Comparison of ENCODE assay signal across 11 cellular contexts in the genomic region with DNA sequence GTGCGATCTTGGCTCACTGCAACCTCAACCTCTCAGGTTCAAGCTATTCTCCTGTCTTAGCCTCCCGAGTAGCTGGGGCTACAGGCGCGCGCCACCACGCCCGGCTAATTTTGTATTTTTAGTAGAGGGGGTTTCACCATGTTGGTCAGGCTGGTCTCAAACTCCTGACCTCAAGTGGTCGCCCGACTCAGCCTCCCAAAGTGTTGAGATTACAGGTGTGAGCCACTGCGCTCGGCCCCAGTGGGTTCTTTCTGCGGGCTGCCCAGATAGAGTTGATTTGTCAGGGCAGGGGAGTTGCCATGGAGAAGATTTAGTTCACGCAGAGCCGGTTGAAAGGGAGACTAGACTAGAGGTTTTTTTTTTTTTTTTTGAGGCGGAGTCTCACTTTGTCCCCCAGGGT. TPM values are rescaled to one million over a fixed set of nuclear protein-coding genes. Genes with fewer than 3 reads are reported as not detected.
A peak's percentile ranks its signal among the peaks of the same experiment; 100 is the strongest.
DNase-seq lines count a peak whose midpoint lies in the region; ATAC-seq and TF ChIP-seq lines count a peak whose summit lies in the region.
"Had no signal": no experiment of that assay in that cellular context is flagged by ENCODE, and none has a peak within 500 bp of the region (broad histone marks: within the 10 kb centered on the region; RNA-seq: fewer than 3 reads in every experiment).

No MANE protein-coding gene starts in this region.

- no peak for DNase-seq in cardiac muscle cell (ENCODE audit: low read depth in 1 of 2, low spot score in 1 of 2)
- no peak for DNase-seq in right cardiac atrium
- DNase-seq in glutamatergic neuron: no peak
- DNase-seq in stimulated activated naive B cell treated with anti-CD40 and anti-IgM and Interleukin-4, amounts not matched to agents 10 μg/mL and 1 μg/mL and 100 μg/mL, for 72 hours: no peak
- no peak for DNase-seq in amygdala (lab: John Stamatoyannopoulos, UW)
- no peak for DNase-seq in NCI-H1092 treated with DMSO at 0.1 percent for 48 hours (lab: John Stamatoyannopoulos, UW)
- DNase-seq: left ventricle myocardium superior, NCI-H2171 treated with DMSO at 0.1 percent for 48 hours had no signal

- no peaks in the 10 kb centered on the region for H3K36me3 Mint-ChIP-seq in glutamatergic neuron (ENCODE audit: unreplicated experiment)
- H3K36me3 Mint-ChIP-seq in stimulated activated naive B cell treated with anti-CD40 and anti-IgM and Interleukin-4, amounts not matched to agents 10 μg/mL and 1 μg/mL and 100 μg/mL, for 72 hours: peaks cover 11 to 19% of the 10 kb centered on the region in 2 donors

- H3K4me1 Mint-ChIP-seq in glutamatergic neuron (ENCODE audit: low read depth, unreplicated experiment): peaks cover 20% of the 10 kb centered on the region
- peaks cover 23 to 26% of the 10 kb centered on the region in 2 donors for H3K4me1 Mint-ChIP-seq in stimulated activated naive B cell treated with anti-CD40 and anti-IgM and Interleukin-4, amounts not matched to agents 10 μg/mL and 1 μg/mL and 100 μg/mL, for 72 hours

- H3K4me1 ChIP-seq in cardiac muscle cell (ENCODE audit: low read depth) (peaks cover 6% of the 10 kb centered on the region), right cardiac atrium (ENCODE audit: control insufficient read depth, insufficient read depth, low read length) (peaks cover 3% of the 10 kb centered on the region)

- TF ChIP-seq CTCF in cardiac muscle cell (IDR thresholded peaks at IDR 0.05; ENCODE audit: low read depth, low read length): no peak
- no peak for TF ChIP-seq CTCF in SU-DHL-6 (IDR thresholded peaks at IDR 0.05; ENCODE audit: insufficient read depth, low read length, poor library complexity, severe bottlenecking)
- TF ChIP-seq CTCF in glutamatergic neuron (IDR thresholded peaks at IDR 0.05; ENCODE audit: partially characterized antibody, unreplicated experiment): no peak

- H3K36me3 ChIP-seq in cardiac muscle cell (no peaks in the 10 kb centered on the region), SU-DHL-6 (ENCODE audit: low read length) (no peaks in the 10 kb centered on the region)
- H3K36me3 ChIP-seq: breast epithelium had no signal

- H3K27me3 ChIP-seq in cardiac muscle cell: no peaks in the 10 kb centered on the region
- no peaks in the 10 kb centered on the region for H3K27me3 ChIP-seq in right cardiac atrium (ENCODE audit: control insufficient read depth, insufficient read depth)
- no peaks in the 10 kb centered on the region for H3K27me3 ChIP-seq in SU-DHL-6 (ENCODE audit: low read length)
- H3K27me3 ChIP-seq: breast epithelium had no signal

- WGBS in right cardiac atrium: 98% methylated on average over 15 of the region's 15 CpGs

- intact Hi-C loops in right cardiac atrium (cut with DNase I): loop anchor here in 1 of 4 donors (10.0 kb wide), 1 partner anchor 89 kb away; no protein-coding TSS in a partner anchor

- no peaks in the 10 kb centered on the region for H4K20me1 ChIP-seq in SU-DHL-6 (ENCODE audit: low read depth, low read length)

- no peak overlapping the region for H2AFZ ChIP-seq in SU-DHL-6 (ENCODE audit: low read depth, low read length, severe bottlenecking)

- H3K4me3 Mint-ChIP-seq in glutamatergic neuron (ENCODE audit: unreplicated experiment): peak overlapping the region; percentile 96
- peak overlapping the region; percentile 84 to 89 for H3K4me3 Mint-ChIP-seq in stimulated activated naive B cell treated with anti-CD40 and anti-IgM and Interleukin-4, amounts not matched to agents 10 μg/mL and 1 μg/mL and 100 μg/mL, for 72 hours

- H3K27ac Mint-ChIP-seq in glutamatergic neuron (ENCODE audit: unreplicated experiment): no peak overlapping the region
- H3K27ac Mint-ChIP-seq in stimulated activated naive B cell treated with anti-CD40 and anti-IgM and Interleukin-4, amounts not matched to agents 10 μg/mL and 1 μg/mL and 100 μg/mL, for 72 hours: peak overlapping the region; percentile 75

- H3K27ac ChIP-seq in cardiac muscle cell: no peak overlapping the region
- H3K27ac ChIP-seq in right cardiac atrium (ENCODE audit: low read length): no peak overlapping the region
- H3K27ac ChIP-seq in SU-DHL-6 (ENCODE audit: low read depth, low read length): no peak overlapping the region

- H3F3A ChIP-seq in SU-DHL-6 (ENCODE audit: insufficient read depth): 0 out of 2 replicates have a peak, but pooled peaks cover 4% of the 10 kb centered on the region

- H3K4me3 ChIP-seq in cardiac muscle cell: peak overlapping the region; percentile 90
- no peak overlapping the region for H3K4me3 ChIP-seq in right cardiac atrium (ENCODE audit: low read length)
- H3K4me3 ChIP-seq in SU-DHL-6 (ENCODE audit: insufficient read depth, low read length, poor library complexity, severe bottlenecking): no peak overlapping the region

- H3K9ac ChIP-seq in SU-DHL-6 (ENCODE audit: low read length): no peak overlapping the region

- ATAC-seq in right cardiac atrium (no peak), HG03521 (IDR thresholded peaks at IDR 0.05; ENCODE audit: unreplicated experiment) (no peak)
- ATAC-seq in stimulated activated naive B cell treated with anti-CD40 and anti-IgM and Interleukin-4, amounts not matched to agents 10 μg/mL and 1 μg/mL and 100 μg/mL, for 72 hours (replicated peaks): no peak
- ATAC-seq: left ventricle myocardium superior had no signal

- H3K9me3 Mint-ChIP-seq in glutamatergic neuron (ENCODE audit: unreplicated experiment): peaks cover 13% of the 10 kb centered on the region
- H3K9me3 Mint-ChIP-seq in stimulated activated naive B cell treated with anti-CD40 and anti-IgM and Interleukin-4, amounts not matched to agents 10 μg/mL and 1 μg/mL and 100 μg/mL, for 72 hours: no peaks in the 10 kb centered on the region

- H3K79me2 ChIP-seq in SU-DHL-6 (ENCODE audit: insufficient read depth, low read length): peaks cover 40% of the 10 kb centered on the region

- peak overlapping the region; percentile 66 for H3K4me2 ChIP-seq in SU-DHL-6 (ENCODE audit: low read depth, low read length, poor library complexity, severe bottlenecking)

- peaks cover 18% of the 10 kb centered on the region for H3K27me3 Mint-ChIP-seq in glutamatergic neuron (ENCODE audit: unreplicated experiment)
- no peaks in the 10 kb centered on the region for H3K27me3 Mint-ChIP-seq in stimulated activated naive B cell treated with anti-CD40 and anti-IgM and Interleukin-4, amounts not matched to agents 10 μg/mL and 1 μg/mL and 100 μg/mL, for 72 hours

- no peaks in the 10 kb centered on the region for H3K9me2 ChIP-seq in SU-DHL-6 (replicated peaks; ENCODE audit: insufficient read depth, low read length)

- H3K9me3 ChIP-seq in cardiac muscle cell (ENCODE audit: low read depth) (no peaks in the 10 kb centered on the region), right cardiac atrium (ENCODE audit: control insufficient read depth, low read length) (no peaks in the 10 kb centered on the region), SU-DHL-6 (ENCODE audit: insufficient read depth, low read length) (no peaks in the 10 kb centered on the region)
- H3K9me3 ChIP-seq: breast epithelium had no signal

RNA-seq across cellular contexts. Expression of gene TBCD, which starts 1.7 kb away (rescaled TPM):
- total RNA-seq in cardiac muscle cell (32.1 and 55.7 TPM in 2 replicates), right cardiac atrium (10 to 100 TPM; 36.2 to 43.9 (median 41.5) TPM), glutamatergic neuron (ENCODE audit: unreplicated experiment) (118 TPM)
- polyA plus RNA-seq in cardiac muscle cell (66.0 and 106 TPM in 2 replicates), right cardiac atrium (38.8 TPM)

RNA-seq across cellular contexts. Expression of gene FN3K, which starts 18.1 kb away (rescaled TPM):
- total RNA-seq in cardiac muscle cell: 20.0 and 20.6 TPM in 2 replicates
- polyA plus RNA-seq in cardiac muscle cell: 10.3 and 18.1 TPM in 2 replicates
- total RNA-seq in right cardiac atrium: 10 to 100 TPM; 43.2 to 66.8 (median 60.9) TPM
- 57.6 TPM for polyA plus RNA-seq in right cardiac atrium
- total RNA-seq in glutamatergic neuron (ENCODE audit: unreplicated experiment): 33.7 TPM

RNA-seq across cellular contexts. Expression of gene FN3KRP, which starts 37.0 kb away (rescaled TPM):
- total RNA-seq in cardiac muscle cell (10.9 and 18.6 TPM in 2 replicates), right cardiac atrium (10 to 100 TPM; 10.4 to 15.0 (median 14.1) TPM), glutamatergic neuron (ENCODE audit: unreplicated experiment) (28.1 TPM)
- polyA plus RNA-seq in cardiac muscle cell (30.7 and 38.7 TPM in 2 replicates), right cardiac atrium (14.1 TPM)

RNA-seq across cellular contexts. Expression of gene RAB40B, which starts 55.0 kb away (rescaled TPM):
- total RNA-seq in cardiac muscle cell: 29.7 and 38.9 TPM in 2 replicates
- 28.9 and 42.8 TPM in 2 replicates for polyA plus RNA-seq in cardiac muscle cell
- total RNA-seq in right cardiac atrium: 10 to 100 TPM; 14.0 to 20.8 (median 19.2) TPM
- polyA plus RNA-seq in right cardiac atrium: 14.8 TPM
- 14.6 TPM for total RNA-seq in glutamatergic neuron (ENCODE audit: unreplicated experiment)
